21 cellular contexts compared by ENCODE assay signal in the genomic region with DNA sequence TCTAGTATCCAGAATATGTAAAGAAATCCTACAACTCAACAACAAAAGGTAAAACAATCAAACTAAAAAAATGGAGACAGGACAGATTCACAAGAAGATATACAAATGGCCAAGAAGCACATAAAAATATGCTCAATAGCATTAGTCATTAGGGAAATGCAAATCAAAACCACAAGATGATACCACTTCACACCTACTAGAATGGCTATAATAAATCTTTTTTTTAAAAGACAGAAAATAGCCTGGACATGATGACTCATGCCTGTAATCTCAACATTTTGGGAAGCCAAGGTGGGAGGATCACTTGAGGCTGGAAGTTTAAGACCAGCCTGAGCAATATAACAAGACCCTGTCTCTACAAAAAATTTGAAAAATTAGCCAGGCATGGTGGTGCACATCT. TPM values are rescaled to one million over a fixed set of nuclear protein-coding genes. Genes with fewer than 3 reads are reported as not detected.
DNase-seq lines count a peak whose midpoint lies in the region; ATAC-seq and TF ChIP-seq lines count a peak whose summit lies in the region.
"Had no signal": no experiment of that assay in that cellular context is flagged by ENCODE, and none has a peak within 500 bp of the region (broad histone marks: within the 10 kb centered on the region; RNA-seq: fewer than 3 reads in every experiment).

No MANE protein-coding gene starts in this region.

- H3K4me1 ChIP-seq in mammary epithelial cell (ENCODE audit: insufficient read depth, low read length), result no peaks in the 10 kb centered on the region
- H3K4me1 ChIP-seq: Peyer's patch, SJCRH30 had no signal

- ATAC-seq in activated naive CD8-positive, alpha-beta T cell treated with anti-CD3 and anti-CD28 coated beads, Interleukin-2, amount 50 U/mL, for 24 hours, result no peak
- no peak for ATAC-seq in effector memory CD8-positive, alpha-beta T cell (replicated peaks)

- H3K79me2 ChIP-seq in mammary epithelial cell (ENCODE audit: insufficient read depth, low read length), result no peaks in the 10 kb centered on the region

- TF ChIP-seq CTCF in mammary epithelial cell (conservative IDR thresholded peaks at IDR 0.05 in 1 of 2, IDR thresholded peaks at IDR 0.05 in 1 of 2; ENCODE audit: extremely low read depth in 1 of 2, insufficient read depth in 1 of 2, low read depth in 1 of 2, low read length in 2 of 2), result no peak

- H3K27me3 ChIP-seq in mammary epithelial cell (ENCODE audit: insufficient read depth, low read length), result no peaks in the 10 kb centered on the region
- H3K27me3 ChIP-seq: MG63, Peyer's patch had no signal

- dilution Hi-C loops in mammary epithelial cell (cut with HindIII; ENCODE audit: low sequenced_read_pairs), result no loop called here

- peaks cover 2% of the 10 kb centered on the region for H3K9me3 ChIP-seq in mammary epithelial cell (replicated peaks; ENCODE audit: insufficient read depth, low read length)
- H3K9me3 ChIP-seq: MG63 had no signal

- H3K36me3 Mint-ChIP-seq in activated naive CD8-positive, alpha-beta T cell treated with anti-CD3 and anti-CD28 coated beads for 36 hours, result no peaks in the 10 kb centered on the region
- no peaks in the 10 kb centered on the region for H3K36me3 Mint-ChIP-seq in activated naive CD8-positive, alpha-beta T cell treated with anti-CD3 and anti-CD28 coated beads, Interleukin-2, amount 50 U/mL, for 24 hours (ENCODE audit: low read depth)
- no peaks in the 10 kb centered on the region for H3K36me3 Mint-ChIP-seq in effector memory CD8-positive, alpha-beta T cell (ENCODE audit: insufficient read depth)
- H3K36me3 Mint-ChIP-seq: CD8-positive, alpha-beta memory T cell had no signal

- H3K9ac ChIP-seq in mammary epithelial cell (ENCODE audit: insufficient read depth, low read length), result no peak overlapping the region

- intact Hi-C loops in mammary epithelial cell (cut with micrococcal nuclease), result no loop called here

- peaks cover 24% of the 10 kb centered on the region for H3K27me3 Mint-ChIP-seq in activated naive CD8-positive, alpha-beta T cell treated with anti-CD3 and anti-CD28 coated beads for 36 hours
- peaks cover 17% of the 10 kb centered on the region for H3K27me3 Mint-ChIP-seq in activated naive CD8-positive, alpha-beta T cell treated with anti-CD3 and anti-CD28 coated beads, Interleukin-2, amount 50 U/mL, for 24 hours
- peaks cover 47 to 69% of the 10 kb centered on the region in 2 donors for H3K27me3 Mint-ChIP-seq in effector memory CD8-positive, alpha-beta T cell

- CTCF ChIA-PET in mammary epithelial cell (lab: Charles Lee; ENCODE audit: low non-redundant PET), result interaction anchor here (0.7 kb wide), 1 partner anchor 28 kb away, joined by 8 read pairs; a partner anchor contains a TSS

- H3K36me3 ChIP-seq in mammary epithelial cell (ENCODE audit: insufficient read depth, low read length), result no peaks in the 10 kb centered on the region
- H3K36me3 ChIP-seq: MG63, Peyer's patch, SJCRH30 had no signal

- peaks cover 3% of the 10 kb centered on the region for H3K4me1 Mint-ChIP-seq in activated naive CD8-positive, alpha-beta T cell treated with anti-CD3 and anti-CD28 coated beads for 36 hours
- H3K4me1 Mint-ChIP-seq in activated naive CD8-positive, alpha-beta T cell treated with anti-CD3 and anti-CD28 coated beads, Interleukin-2, amount 50 U/mL, for 24 hours, result peaks cover 3% of the 10 kb centered on the region
- no peaks in the 10 kb centered on the region for H3K4me1 Mint-ChIP-seq in effector memory CD8-positive, alpha-beta T cell (ENCODE audit: low read depth in 2 of 2)
- H3K4me1 Mint-ChIP-seq: CD8-positive, alpha-beta memory T cell had no signal

- no peaks in the 10 kb centered on the region for H4K20me1 ChIP-seq in mammary epithelial cell (ENCODE audit: insufficient read depth, low read length)

- H3K4me2 ChIP-seq in mammary epithelial cell (ENCODE audit: insufficient read depth, low read depth, low read length), result no peak overlapping the region

- no peak overlapping the region for H2AFZ ChIP-seq in mammary epithelial cell (ENCODE audit: low read depth, low read length)

- H3K27ac ChIP-seq in mammary epithelial cell (ENCODE audit: insufficient read depth, low read depth, low read length), result no peak overlapping the region
- H3K27ac ChIP-seq: 22Rv1, C4-2B, Peyer's patch, SJCRH30 had no signal

- BruUV-seq in mammary epithelial cell (replicated peaks; lab: Mats Ljungman, UMichigan), result no TSS peak

- no peak overlapping the region for H3K4me3 ChIP-seq in mammary epithelial cell (replicated peaks in 1 of 3; ENCODE audit: insufficient read depth in 1 of 3, low read depth in 2 of 3, low read length in 3 of 3)
- H3K4me3 ChIP-seq: MG63, Peyer's patch, SJCRH30 had no signal

- H3K9me3 Mint-ChIP-seq in activated naive CD8-positive, alpha-beta T cell treated with anti-CD3 and anti-CD28 coated beads for 36 hours, result peaks cover 2% of the 10 kb centered on the region
- no peaks in the 10 kb centered on the region for H3K9me3 Mint-ChIP-seq in activated naive CD8-positive, alpha-beta T cell treated with anti-CD3 and anti-CD28 coated beads, Interleukin-2, amount 50 U/mL, for 24 hours
- H3K9me3 Mint-ChIP-seq in effector memory CD8-positive, alpha-beta T cell, result peaks cover 0 to 2% of the 10 kb centered on the region in 2 donors

- in situ Hi-C loops in mammary epithelial cell (cut with MboI; ENCODE audit: low sequenced_read_pairs in 2 of 2), result no loop called here

- peak overlapping the region; percentile 38 for H3K27ac Mint-ChIP-seq in activated naive CD8-positive, alpha-beta T cell treated with anti-CD3 and anti-CD28 coated beads for 36 hours
- no peak overlapping the region for H3K27ac Mint-ChIP-seq in activated naive CD8-positive, alpha-beta T cell treated with anti-CD3 and anti-CD28 coated beads, Interleukin-2, amount 50 U/mL, for 24 hours
- no peak overlapping the region for H3K27ac Mint-ChIP-seq in effector memory CD8-positive, alpha-beta T cell
- H3K27ac Mint-ChIP-seq: CD8-positive, alpha-beta memory T cell had no signal

- DNase-seq in activated naive CD8-positive, alpha-beta T cell treated with anti-CD3 and anti-CD28 coated beads for 36 hours, result no peak
- no peak for DNase-seq in activated naive CD8-positive, alpha-beta T cell treated with anti-CD3 and anti-CD28 coated beads, Interleukin-2, amount 50 U/mL, for 24 hours
- DNase-seq in M059J (ENCODE audit: low read depth) (peak; percentile 66), mammary epithelial cell (peak; percentile 3), glomerular visceral epithelial cell (ENCODE audit: extremely low spot score) (peak; percentile 1), MV-4-11 (lab: John Stamatoyannopoulos, UW) (no peak), NCI-H2227 treated with DMSO at 0.1 percent for 48 hours (lab: John Stamatoyannopoulos, UW) (no peak)
- DNase-seq in effector memory CD8-positive, alpha-beta T cell, result no peak
- DNase-seq: CD8-positive, alpha-beta memory T cell; H7; IMR-90; MG63; NCI-H1092; NCI-H1436; NCI-H1930; NCI-H524; NCI-H82; Peyer's patch; SJCRH30 had no signal

- H3K4me3 Mint-ChIP-seq in activated naive CD8-positive, alpha-beta T cell treated with anti-CD3 and anti-CD28 coated beads for 36 hours, result no peak overlapping the region
- no peak overlapping the region for H3K4me3 Mint-ChIP-seq in activated naive CD8-positive, alpha-beta T cell treated with anti-CD3 and anti-CD28 coated beads, Interleukin-2, amount 50 U/mL, for 24 hours
- no peak overlapping the region for H3K4me3 Mint-ChIP-seq in effector memory CD8-positive, alpha-beta T cell
- H3K4me3 Mint-ChIP-seq: CD8-positive, alpha-beta memory T cell had no signal

RNA-seq across cellular contexts. Expression of a gene that starts 27.9 kb away (rescaled TPM):
- 10 to 100 TPM; 85.2 to 86.1 TPM for total RNA-seq in activated naive CD8-positive, alpha-beta T cell treated with anti-CD3 and anti-CD28 coated beads for 36 hours
- 108 and 123 TPM in 2 replicates for total RNA-seq in M059J (2014; rRNA removed; shearing (Covaris generic))
- 10 to 100 TPM; 51.2 to 63.2 TPM for total RNA-seq in mammary epithelial cell
- 58.9 TPM for polyA plus RNA-seq in mammary epithelial cell
- 20.2 TPM for polyA minus RNA-seq in mammary epithelial cell

Comparison
In these comparisons a context has a peak if more than half of its experiments do, and no peak if none do; other contexts are left out.
1. DNase-seq: peak in M059J (single experiment), mammary epithelial cell (single experiment) and glomerular visceral epithelial cell (single experiment); none in activated naive CD8-positive, alpha-beta T cell treated with anti-CD3 and anti-CD28 coated beads for 36 hours (single experiment), activated naive CD8-positive, alpha-beta T cell treated with anti-CD3 and anti-CD28 coated beads, Interleukin-2, amount 50 U/mL, for 24 hours (single experiment), effector memory CD8-positive, alpha-beta T cell (0 of 3), MV-4-11 (single experiment) and NCI-H2227 treated with DMSO at 0.1 percent for 48 hours (single experiment).